Comparison of ENCODE assay signal across 8 cellular contexts in genomic region chr2:157443795-157444642, GRCh38. TPM values are rescaled to one million over a fixed set of nuclear protein-coding genes. Genes with fewer than 3 reads are reported as not detected.
DNase-seq lines count a peak whose midpoint lies in the region; ATAC-seq and TF ChIP-seq lines count a peak whose summit lies in the region.

Gene CYTIP (minus strand): TSS chr2:157444089. CDS start chr2:157444020, 69 bp downstream.

- no peaks in the 10 kb centered on the region for H3K9me2 ChIP-seq in SU-DHL-6 (replicated peaks; ENCODE audit: insufficient read depth, low read length)

- no peaks in the 10 kb centered on the region for H3K9me3 ChIP-seq in SU-DHL-6 (ENCODE audit: insufficient read depth, low read length)
- no peaks in the 10 kb centered on the region for H3K9me3 ChIP-seq in colonic mucosa
- H3K9me3 ChIP-seq in BE2C = no peaks in the 10 kb centered on the region
- H3K9me3 ChIP-seq in MG63 = no peaks in the 10 kb centered on the region

- peaks cover 19% of the 10 kb centered on the region for H3F3A ChIP-seq in SU-DHL-6 (ENCODE audit: insufficient read depth)

- H2AFZ ChIP-seq in SU-DHL-6 (ENCODE audit: low read depth, low read length, severe bottlenecking) = peak within 1 kb of the TSS; percentile 57

- peaks cover 47% of the 10 kb centered on the region for H3K79me2 ChIP-seq in SU-DHL-6 (ENCODE audit: insufficient read depth, low read length)

- TF ChIP-seq CTCF in SU-DHL-6 (IDR thresholded peaks at IDR 0.05; ENCODE audit: insufficient read depth, low read length, poor library complexity, severe bottlenecking) (no peak), colonic mucosa (IDR thresholded peaks at IDR 0.05) (no peak), progenitor cell of endocrine pancreas (IDR thresholded peaks at IDR 0.05; ENCODE audit: unreplicated experiment) (no peak), BE2C (IDR thresholded peaks at IDR 0.05; ENCODE audit: low read depth, low read length) (no peak)

- peak within 1 kb of the TSS; percentile 43 for H3K27ac Mint-ChIP-seq in progenitor cell of endocrine pancreas

- H3K4me3 ChIP-seq in SU-DHL-6 (ENCODE audit: insufficient read depth, low read length, poor library complexity, severe bottlenecking) (peak within 1 kb of the TSS; percentile 69), colonic mucosa (peak within 1 kb of the TSS; percentile 21), BE2C (ENCODE audit: low read depth, low read length) (no peak within 1 kb of the TSS), MG63 (no peak within 1 kb of the TSS)

- H4K20me1 ChIP-seq in SU-DHL-6 (ENCODE audit: low read depth, low read length) = no peaks in the 10 kb centered on the region

- H3K9ac ChIP-seq in SU-DHL-6 (ENCODE audit: low read length) (peak within 1 kb of the TSS; percentile 76), colonic mucosa (ENCODE audit: low read depth in 2 of 2, low read length in 2 of 2) (peak within 1 kb of the TSS; percentile 48 to 66)

- ATAC-seq in GM19023 (IDR thresholded peaks at IDR 0.05; ENCODE audit: unreplicated experiment) = peak; percentile 39
- peak; percentile 43 for ATAC-seq in HG03045 (IDR thresholded peaks at IDR 0.05; ENCODE audit: unreplicated experiment)

- peaks cover 19% of the 10 kb centered on the region for H3K4me1 Mint-ChIP-seq in progenitor cell of endocrine pancreas (ENCODE audit: low read depth)

- H3K36me3 ChIP-seq in SU-DHL-6 (ENCODE audit: low read length) (no peaks in the 10 kb centered on the region), colonic mucosa (no peaks in the 10 kb centered on the region), BE2C (no peaks in the 10 kb centered on the region), MG63 (no peaks in the 10 kb centered on the region)

- no peaks in the 10 kb centered on the region for H3K27me3 Mint-ChIP-seq in progenitor cell of endocrine pancreas

- H3K4me1 ChIP-seq in colonic mucosa (no peaks in the 10 kb centered on the region), BE2C (no peaks in the 10 kb centered on the region)

- peak within 1 kb of the TSS; percentile 97 for H3K4me2 ChIP-seq in SU-DHL-6 (ENCODE audit: low read depth, low read length, poor library complexity, severe bottlenecking)

- peak within 1 kb of the TSS; percentile 88 for H3K27ac ChIP-seq in SU-DHL-6 (ENCODE audit: low read depth, low read length)
- peak within 1 kb of the TSS; percentile 63 for H3K27ac ChIP-seq in colonic mucosa

- H3K36me3 Mint-ChIP-seq in progenitor cell of endocrine pancreas (ENCODE audit: insufficient read depth) = no peaks in the 10 kb centered on the region

- no peaks in the 10 kb centered on the region for H3K9me3 Mint-ChIP-seq in progenitor cell of endocrine pancreas (ENCODE audit: low read depth)

- no peaks in the 10 kb centered on the region; the same call in 1 of the 2 replicates for H3K27me3 ChIP-seq in SU-DHL-6 (ENCODE audit: low read length)
- no peaks in the 10 kb centered on the region for H3K27me3 ChIP-seq in colonic mucosa
- H3K27me3 ChIP-seq in BE2C = no peaks in the 10 kb centered on the region
- H3K27me3 ChIP-seq in MG63 = no peaks in the 10 kb centered on the region

- DNase-seq in colonic mucosa (peak; percentile 36), progenitor cell of endocrine pancreas (ENCODE audit: low spot score, unreplicated experiment) (no peak), dermis blood vessel endothelial cell (no peak), BE2C (no peak), MG63 (no peak)

- intact Hi-C loops in colonic mucosa (cut with DNase I) = no loop called here

- H3K4me3 Mint-ChIP-seq in progenitor cell of endocrine pancreas (ENCODE audit: low read depth) = no peak within 1 kb of the TSS

RNA-seq across cellular contexts. Expression of gene CYTIP, which starts in this region (rescaled TPM):
- total RNA-seq in colonic mucosa (1 to 10 TPM; 5.9 to 8.0 TPM), progenitor cell of endocrine pancreas (0.14 and 0.27 TPM in 2 replicates), dermis blood vessel endothelial cell (0.14 TPM in 1 of 2 replicates, not detected in the other)
- not detected for polyA plus RNA-seq in BE2C (2012; ENCODE audit: insufficient read depth, insufficient read length, low read depth)
- not detected in 2 replicates for total RNA-seq in MG63 (2014; rRNA removed; shearing (Covaris generic); ENCODE audit: low replicate concordance)

Comparison
In these comparisons a context has a peak if more than half of its experiments do, and no peak if none do; other contexts are left out.
1. H3K4me3 ChIP-seq: peak in SU-DHL-6 (single experiment) and colonic mucosa (single experiment); none in BE2C (single experiment) and MG63 (single experiment).